9 cellular contexts compared by ENCODE assay signal in genomic region chr12:1791104-1791927, GRCh38. TPM values are rescaled to one million over a fixed set of nuclear protein-coding genes. Genes with fewer than 3 reads are reported as not detected.
DNase-seq lines count a peak whose midpoint lies in the region; ATAC-seq and TF ChIP-seq lines count a peak whose summit lies in the region.
"Had no signal": no experiment of that assay in that cellular context is flagged by ENCODE, and none has a peak within 500 bp of the region (broad histone marks: within the 10 kb centered on the region; RNA-seq: fewer than 3 reads in every experiment).

No MANE protein-coding gene starts in this region.

- ATAC-seq in RWPE2 (ENCODE audit: low read depth) (peak; percentile 19; the same call in 2 of the 3 replicates), HG02610 (IDR thresholded peaks at IDR 0.05; ENCODE audit: unreplicated experiment) (no peak), GM21786 (IDR thresholded peaks at IDR 0.05; ENCODE audit: unreplicated experiment) (no peak)

- intact Hi-C loops in posterior vena cava (cut with DNase I): loop anchor here (2.0 to 10.0 kb wide), 4 partner anchors 137 to 793 kb away; no protein-coding TSS in a partner anchor

- no peak overlapping the region for H3K4me3 ChIP-seq in RWPE2 (ENCODE audit: severe bottlenecking)

- H3K4me1 ChIP-seq in RWPE2 (ENCODE audit: insufficient read depth, poor library complexity, severe bottlenecking): no peaks in the 10 kb centered on the region

- DNase-seq in DMS 273 treated with DMSO at 0.1 percent for 48 hours (lab: John Stamatoyannopoulos, UW): peak; percentile 28
- peak; percentile 45 to 52 for DNase-seq in Kasumi-1 (lab: John Stamatoyannopoulos, UW)
- no peak for DNase-seq in RWPE2 (ENCODE audit: low spot score)
- DNase-seq in activated naive CD4-positive, alpha-beta T cell treated with anti-CD3 and anti-CD28 coated beads, Interleukin-2, amount 50 U/mL, for 16 hours: peak; percentile 67
- peak; percentile 82 for DNase-seq in globus pallidus (ENCODE audit: low spot score)
- DNase-seq in posterior vena cava (ENCODE audit: low spot score): peak; percentile 85

- no peak overlapping the region for H3K27ac ChIP-seq in RWPE2 (ENCODE audit: poor library complexity, severe bottlenecking)

- peaks cover 13% of the 10 kb centered on the region for H3K36me3 ChIP-seq in RWPE2 (ENCODE audit: low read depth)

- TF ChIP-seq CTCF in RWPE2 (IDR thresholded peaks at IDR 0.05; ENCODE audit: poor library complexity, severe bottlenecking): peak; percentile 93

- H3K9me3 ChIP-seq in RWPE2 (ENCODE audit: severe bottlenecking): no peaks in the 10 kb centered on the region

- H3K27me3 ChIP-seq in RWPE2 (ENCODE audit: insufficient read depth, poor library complexity, severe bottlenecking): no peaks in the 10 kb centered on the region

RNA-seq across cellular contexts. Expression of gene LRTM2, which starts 29.0 kb away (rescaled TPM):
- total RNA-seq in posterior vena cava: not detected
- total RNA-seq: T-helper 2 cell treated with Interferon-gamma antibody and Interleukin-4, amounts not matched to agents 100 ng/mL and 5 ng/mL, for 36 hours had no signal
